Comparison of ENCODE assay signal across 9 cellular contexts in the genomic region with DNA sequence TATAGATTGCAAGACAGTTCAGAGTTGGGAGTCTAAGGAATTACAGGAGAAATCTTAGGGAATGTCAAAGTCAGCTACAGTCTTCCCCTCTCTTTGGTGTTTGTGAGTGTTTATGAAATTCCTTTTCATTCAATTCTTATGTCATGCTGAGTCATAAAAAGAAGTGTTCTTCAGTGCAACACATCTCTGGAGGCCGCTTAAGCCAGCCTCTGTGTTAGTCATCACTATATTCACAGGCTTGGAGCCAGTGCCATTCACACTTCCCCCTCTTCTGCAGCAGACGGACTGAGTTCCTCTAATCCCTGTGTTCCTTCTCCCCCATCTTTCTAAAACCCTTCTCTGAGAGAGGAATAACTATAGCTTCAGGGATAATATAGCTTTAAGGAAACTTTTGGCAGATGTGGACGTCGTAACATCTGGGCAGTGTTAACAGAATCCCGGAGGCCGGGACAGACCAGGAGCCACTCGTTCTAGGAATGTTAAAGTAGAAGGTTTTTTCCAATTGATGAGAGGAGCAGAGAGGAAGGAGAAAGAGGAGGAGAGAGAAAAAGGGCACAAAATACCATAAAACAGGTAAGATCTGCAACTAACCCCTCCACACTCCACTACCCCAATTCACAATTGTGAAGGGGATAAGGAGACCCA. TPM values are rescaled to one million over a fixed set of nuclear protein-coding genes. Genes with fewer than 3 reads are reported as not detected.
DNase-seq lines count a peak whose midpoint lies in the region; ATAC-seq, FAIRE-seq and TF ChIP-seq lines count a peak whose summit lies in the region.
"Had no signal": no experiment of that assay in that cellular context is flagged by ENCODE, and none has a peak within 500 bp of the region (broad histone marks: within the 10 kb centered on the region; RNA-seq: fewer than 3 reads in every experiment).

A gene with protein sequence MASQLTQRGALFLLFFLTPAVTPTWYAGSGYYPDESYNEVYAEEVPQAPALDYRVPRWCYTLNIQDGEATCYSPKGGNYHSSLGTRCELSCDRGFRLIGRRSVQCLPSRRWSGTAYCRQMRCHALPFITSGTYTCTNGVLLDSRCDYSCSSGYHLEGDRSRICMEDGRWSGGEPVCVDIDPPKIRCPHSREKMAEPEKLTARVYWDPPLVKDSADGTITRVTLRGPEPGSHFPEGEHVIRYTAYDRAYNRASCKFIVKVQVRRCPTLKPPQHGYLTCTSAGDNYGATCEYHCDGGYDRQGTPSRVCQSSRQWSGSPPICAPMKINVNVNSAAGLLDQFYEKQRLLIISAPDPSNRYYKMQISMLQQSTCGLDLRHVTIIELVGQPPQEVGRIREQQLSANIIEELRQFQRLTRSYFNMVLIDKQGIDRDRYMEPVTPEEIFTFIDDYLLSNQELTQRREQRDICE (plus strand): TSS at position 257 of the 645 bp plus-strand sequence. CDS start 2,124 bp downstream, outside the sequence.

- H3K27me3 Mint-ChIP-seq in immature natural killer cell (ENCODE audit: low read depth in 3 of 3), result peaks cover 2 to 18% (median 13%) of the 10 kb centered on the region in 3 donors

- H3K27me3 ChIP-seq in right lobe of liver (peaks cover 0 to 6% of the 10 kb centered on the region in 2 donors), aorta (ENCODE audit: control insufficient read depth in 1 of 2, insufficient read depth in 2 of 2, low read length in 1 of 2) (no peaks in the 10 kb centered on the region)

- intact Hi-C loops in right lobe of liver (cut with DNase I) (no loop called here), aorta (cut with DNase I) (no loop called here)

- H3K4me3 Mint-ChIP-seq in immature natural killer cell, result no peak within 1 kb of the TSS

- no peak for TF ChIP-seq RAD21 in A549 (conservative IDR thresholded peaks at IDR 0.05 in 1 of 2, IDR thresholded peaks at IDR 0.05 in 1 of 2)

- no peaks in the 10 kb centered on the region for H3K36me3 ChIP-seq in right lobe of liver
- H3K36me3 ChIP-seq in aorta (ENCODE audit: control insufficient read depth in 1 of 2, insufficient read depth in 2 of 2, low read length in 1 of 2), result no peaks in the 10 kb centered on the region

- FAIRE-seq in A549 (lab: Jason Lieb, UNC), result no peak

- ATAC-seq in A549, result peak; percentile 98 to 99
- peak; percentile 68 for ATAC-seq in HG02884 (IDR thresholded peaks at IDR 0.05; ENCODE audit: unreplicated experiment)
- peak in 3 of 4 donors; percentile 21 to 78 (median 52) for ATAC-seq in right lobe of liver
- ATAC-seq in aorta (ENCODE audit: low FRiP score), result peak; percentile 88
- ATAC-seq in GM21526 (IDR thresholded peaks at IDR 0.05; ENCODE audit: low FRiP score, unreplicated experiment), result no peak

- no peak within 1 kb of the TSS for H3K27ac Mint-ChIP-seq in immature natural killer cell

- CTCF ChIA-PET in A549 (lab: Yijun Ruan, JAX), result interaction anchor here (0.9 to 2.7 kb wide), 4 partner anchors 10 to 125 kb away, joined by 3 to 9 read pairs (median 6); no protein-coding TSS in a partner anchor

- no peak for TF ChIP-seq EP300 in A549 (IDR thresholded peaks at IDR 0.05)

- no peaks in the 10 kb centered on the region for H3K4me1 Mint-ChIP-seq in immature natural killer cell

- POLR2A ChIA-PET in A549 (lab: Yijun Ruan, JAX), result interaction anchor here (1.0 kb wide), 1 partner anchor 17 kb away, joined by 3 read pairs; no protein-coding TSS in a partner anchor

- no peaks in the 10 kb centered on the region for H3K9me3 ChIP-seq in A549
- H3K9me3 ChIP-seq in right lobe of liver, result no peaks in the 10 kb centered on the region
- no peaks in the 10 kb centered on the region for H3K9me3 ChIP-seq in aorta (ENCODE audit: control insufficient read depth, low read length)

- TF ChIP-seq CTCF in A549 (IDR thresholded peaks at IDR 0.05) (no peak), right lobe of liver (IDR thresholded peaks at IDR 0.05) (no peak)

- WGBS in A549 (ENCODE audit: missing lambda C conversion rate), result 5% methylated on average over 7 of the region's 7 CpGs
- WGBS in right lobe of liver (ENCODE audit: insufficient coverage, low coverage, low lambda C conversion rate, missing lambda C conversion rate), result 50% methylated on average over 7 of the region's 7 CpGs
- 4 to 21% methylated on average over 7 of the region's 7 CpGs for WGBS in aorta, 2 donors

- H3K4me3 ChIP-seq in A549, result peak within 1 kb of the TSS; percentile 28
- H3K4me3 ChIP-seq in right lobe of liver, result no peak within 1 kb of the TSS
- peak within 1 kb of the TSS in 1 of 2 donors; percentile 48 for H3K4me3 ChIP-seq in aorta (ENCODE audit: low read length in 2 of 2)

- H3K36me3 Mint-ChIP-seq in immature natural killer cell, result no peaks in the 10 kb centered on the region

- peak within 1 kb of the TSS; percentile 79 for H3K4me2 ChIP-seq in A549

- H3K27ac ChIP-seq in A549 (peak within 1 kb of the TSS; percentile 61 to 85), right lobe of liver (no peak within 1 kb of the TSS), aorta (ENCODE audit: low read depth in 1 of 2, low read length in 2 of 2) (peak within 1 kb of the TSS in 1 of 2 donors; percentile 75)
- H3K27ac ChIP-seq: VCaP had no signal

- DNase-seq in A549 (ENCODE audit: low read depth in 1 of 2, low spot score in 1 of 2), result peak; percentile 51 to 80
- peak; percentile 84 for DNase-seq in astrocyte of the hippocampus (ENCODE audit: low read depth, low spot score)
- DNase-seq in right lobe of liver, result no peak
- DNase-seq in aorta, result peak in 1 of 2 donors; percentile 69
- no peak for DNase-seq in immature natural killer cell
- DNase-seq in DMS 273 (lab: John Stamatoyannopoulos, UW; ENCODE audit: unreplicated experiment), result no peak

- peaks cover 0 to 2% (median 0%) of the 10 kb centered on the region in 6 donors for H3K9me3 Mint-ChIP-seq in immature natural killer cell

- TF ChIP-seq POLR2A in A549 (IDR thresholded peaks at IDR 0.05; ENCODE audit: low read length), result no peak
- peak; percentile 32 for TF ChIP-seq POLR2A in right lobe of liver (IDR thresholded peaks at IDR 0.05)

- H3K4me1 ChIP-seq in A549 (peaks cover 61% of the 10 kb centered on the region), right lobe of liver (peaks cover 0 to 27% (median 7%) of the 10 kb centered on the region in 4 donors), aorta (ENCODE audit: control insufficient read depth in 1 of 2, insufficient read depth in 2 of 2, low read length in 2 of 2) (no peaks in the 10 kb centered on the region)

TF ChIP-seq in A549, 52 proteins besides CTCF, POLR2A, EP300 and RAD21 (continues in another document):
- TF ChIP-seq RCOR1 (IDR thresholded peaks at IDR 0.05; ENCODE audit: low read depth, low read length), result no peak
- TF ChIP-seq CBX8 (IDR thresholded peaks at IDR 0.05), result no peak
- TF ChIP-seq JUNB (IDR thresholded peaks at IDR 0.05), result peak; percentile 68
- TF ChIP-seq HEYL (CRISPR knock-in tag; IDR thresholded peaks at IDR 0.05), result no peak
- TF ChIP-seq RARB (CRISPR knock-in tag; IDR thresholded peaks at IDR 0.05), result no peak
- TF ChIP-seq ZSCAN20 (CRISPR knock-in tag; IDR thresholded peaks at IDR 0.05), result no peak
- TF ChIP-seq JUN (IDR thresholded peaks at IDR 0.05), result peak in 1 of 2 experiments; percentile 17; a peak in 1 of 5 replicates
- no peak for TF ChIP-seq POLR2AphosphoS2 (conservative IDR thresholded peaks at IDR 0.05; ENCODE audit: low read length)
- TF ChIP-seq, protein P1, sequence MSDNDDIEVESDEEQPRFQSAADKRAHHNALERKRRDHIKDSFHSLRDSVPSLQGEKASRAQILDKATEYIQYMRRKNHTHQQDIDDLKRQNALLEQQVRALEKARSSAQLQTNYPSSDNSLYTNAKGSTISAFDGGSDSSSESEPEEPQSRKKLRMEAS (IDR thresholded peaks at IDR 0.05), result peak; percentile 9; the same call in 1 of the 2 replicates
- no peak for TF ChIP-seq CBX2 (IDR thresholded peaks at IDR 0.05; ENCODE audit: borderline replicate concordance, low read depth)
- TF ChIP-seq HOXB13 (CRISPR knock-in tag; IDR thresholded peaks at IDR 0.05; ENCODE audit: low read depth), result no peak
- TF ChIP-seq NFE2L2 (conservative IDR thresholded peaks at IDR 0.05; ENCODE audit: low read length), result 0 out of 2 replicates have a peak, but pooled peaks have one; percentile 6
- TF ChIP-seq RFX5 (IDR thresholded peaks at IDR 0.05), result no peak
- peak in 1 of 2 experiments; percentile 48; a peak in 1 of 4 replicates for TF ChIP-seq CEBPB (IDR thresholded peaks at IDR 0.05)
- no peak for TF ChIP-seq PHF8 (IDR thresholded peaks at IDR 0.05; ENCODE audit: borderline replicate concordance, low read depth)
- TF ChIP-seq MAFK (IDR thresholded peaks at IDR 0.05; ENCODE audit: partially characterized antibody), result peak; percentile 79
- no peak for TF ChIP-seq HOXB5 (CRISPR knock-in tag; IDR thresholded peaks at IDR 0.05)
- TF ChIP-seq, protein P2, sequence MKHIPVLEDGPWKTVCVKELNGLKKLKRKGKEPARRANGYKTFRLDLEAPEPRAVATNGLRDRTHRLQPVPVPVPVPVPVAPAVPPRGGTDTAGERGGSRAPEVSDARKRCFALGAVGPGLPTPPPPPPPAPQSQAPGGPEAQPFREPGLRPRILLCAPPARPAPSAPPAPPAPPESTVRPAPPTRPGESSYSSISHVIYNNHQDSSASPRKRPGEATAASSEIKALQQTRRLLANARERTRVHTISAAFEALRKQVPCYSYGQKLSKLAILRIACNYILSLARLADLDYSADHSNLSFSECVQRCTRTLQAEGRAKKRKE (CRISPR knock-in tag; IDR thresholded peaks at IDR 0.05; ENCODE audit: low read depth), result no peak
- TF ChIP-seq EHF (CRISPR knock-in tag; IDR thresholded peaks at IDR 0.05), result no peak
- no peak for TF ChIP-seq MYC (IDR thresholded peaks at IDR 0.05; ENCODE audit: borderline replicate concordance, low read length)
- no peak for TF ChIP-seq TP53 (CRISPR knock-in tag; IDR thresholded peaks at IDR 0.05)
- TF ChIP-seq, protein P3, sequence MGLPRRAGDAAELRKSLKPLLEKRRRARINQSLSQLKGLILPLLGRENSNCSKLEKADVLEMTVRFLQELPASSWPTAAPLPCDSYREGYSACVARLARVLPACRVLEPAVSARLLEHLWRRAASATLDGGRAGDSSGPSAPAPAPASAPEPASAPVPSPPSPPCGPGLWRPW (IDR thresholded peaks at IDR 0.05), result no peak
- no peak for TF ChIP-seq KDM5A (IDR thresholded peaks at IDR 0.05)
- no peak for TF ChIP-seq CHD2 (IDR thresholded peaks at IDR 0.05; ENCODE audit: low read length, partially characterized antibody)
- TF ChIP-seq GATA3 (IDR thresholded peaks at IDR 0.05; ENCODE audit: borderline replicate concordance), result no peak

RNA-seq across cellular contexts. Expression of the gene that starts here (rescaled TPM):
- polyA plus RNA-seq in A549 (2011; rRNA removed) (6.7 and 9.6 TPM in 2 replicates), A549 (2017; fragmentation: RNase III; extraction: RNeasy Plus Mini Kit Qiagen cat#74134 plus additional on column Dnase treatment) (1.7 to 3.9 TPM (median 2.3 TPM) in 3 replicates), aorta (10 to 100 TPM; 11.6 to 20.5 TPM), immature natural killer cell (not detected)
- 2.6 and 2.9 TPM in 2 replicates for polyA plus RNA-seq in A549 (2012; cell fraction: cytosol; rRNA removed)
- 8.5 and 10.1 TPM in 2 replicates for polyA plus RNA-seq in A549 (2012; cell fraction: nucleus; rRNA removed)
- 10.0 and 17.2 TPM in 2 replicates for polyA minus RNA-seq in A549 (2011; rRNA and poly(A)+ RNA removed)
- total RNA-seq in right lobe of liver (10 to 100 TPM in 1 of 6 experiments, 1 to 10 TPM in 5; 3.1 to 13.7 (median 3.7) TPM), aorta (10 to 100 TPM; 36.8 to 48.2 TPM)

Comparison
In these comparisons a context has a peak if more than half of its experiments do, and no peak if none do; other contexts are left out.
1. DNase-seq: peak in A549 (2 of 2) and astrocyte of the hippocampus (single experiment); none in right lobe of liver (0 of 3), immature natural killer cell (0 of 3) and DMS 273 (single experiment).
2. H3K27ac ChIP-seq: peak in A549 (2 of 2); none in right lobe of liver (0 of 3).